13 cellular contexts compared by ENCODE assay signal in the genomic region with DNA sequence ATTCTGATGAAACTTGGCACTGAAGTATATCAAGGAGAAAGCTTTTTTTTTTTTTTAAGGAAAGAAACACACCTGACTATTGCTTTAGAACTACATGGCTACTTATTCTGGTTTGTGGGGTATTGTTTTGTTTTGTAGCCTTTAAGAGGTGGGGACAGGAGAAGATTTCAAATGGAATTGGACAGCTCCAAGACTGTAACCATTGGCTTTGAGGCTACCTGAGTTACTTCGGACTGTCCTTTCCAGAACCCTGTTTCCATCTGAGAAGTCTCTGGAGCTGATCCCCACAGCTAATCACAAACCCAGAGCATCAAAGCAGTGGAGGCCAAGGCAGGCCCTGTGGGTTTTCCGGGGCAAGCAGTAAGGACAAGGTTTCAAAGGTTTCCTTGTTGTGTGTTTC. TPM values are rescaled to one million over a fixed set of nuclear protein-coding genes. Genes with fewer than 3 reads are reported as not detected.
DNase-seq lines count a peak whose midpoint lies in the region; TF ChIP-seq lines count a peak whose summit lies in the region.
"Had no signal": no experiment of that assay in that cellular context is flagged by ENCODE, and none has a peak within 500 bp of the region (broad histone marks: within the 10 kb centered on the region; RNA-seq: fewer than 3 reads in every experiment).

No MANE protein-coding gene starts in this region.

- no peak for TF ChIP-seq POLR2A in prostate gland (IDR thresholded peaks at IDR 0.05)

- H3K27ac ChIP-seq in AG04450 (ENCODE audit: low read depth, low read length), result no peak overlapping the region
- peak overlapping the region; percentile 31 to 93 for H3K27ac ChIP-seq in prostate gland

- POLR2A ChIA-PET in AG04450 (lab: Yijun Ruan, JAX), result interaction anchor here (1.0 to 1.8 kb wide), 2 partner anchors 45 to 109 kb away, joined by 3 to 5 read pairs; no protein-coding TSS in a partner anchor

- H3K4me1 ChIP-seq in prostate gland (replicated peaks), result peaks cover 3% of the 10 kb centered on the region

- 62% methylated on average over 2 of the region's 2 CpGs for WGBS in prostate gland

- intact Hi-C loops in prostate gland (cut with DNase I), result loop anchor here (5.0 kb wide), 1 partner anchor 104 kb away; no protein-coding TSS in a partner anchor

- no peaks in the 10 kb centered on the region for H3K27me3 ChIP-seq in AG04450 (ENCODE audit: control insufficient read depth, insufficient read depth, low read length)
- no peaks in the 10 kb centered on the region for H3K27me3 ChIP-seq in prostate gland (replicated peaks; ENCODE audit: insufficient read depth)

- no peaks in the 10 kb centered on the region for H3K36me3 ChIP-seq in prostate gland

- TF ChIP-seq CTCF in AG04450 (IDR thresholded peaks at IDR 0.05; ENCODE audit: low read depth, low read length) (no peak), choroid plexus epithelial cell (conservative IDR thresholded peaks at IDR 0.05; ENCODE audit: low read depth, low read length) (no peak), prostate gland (IDR thresholded peaks at IDR 0.05) (no peak)

- CTCF ChIA-PET in AG04450 (lab: Charles Lee), result interaction anchor here (0.7 to 2.4 kb wide), 3 partner anchors 166 to 271 kb away, joined by 3 to 12 read pairs (median 3); no protein-coding TSS in a partner anchor

- H3K9me3 ChIP-seq in AG04450 (ENCODE audit: control insufficient read depth, insufficient read depth, low read length) (peaks cover 3% of the 10 kb centered on the region; the same call in 1 of the 2 replicates), prostate gland (no peaks in the 10 kb centered on the region)

- H3K4me3 ChIP-seq in AG04450 (ENCODE audit: low read depth, low read length) (peak overlapping the region; percentile 90), GM08714 (ENCODE audit: low read length) (peak overlapping the region; percentile 3; the same call in 1 of the 2 replicates), choroid plexus epithelial cell (ENCODE audit: low read depth, low read length) (peak overlapping the region; percentile 6), prostate gland (no peak overlapping the region)
- H3K4me3 ChIP-seq: coronary artery had no signal

- DNase-seq in AG04450 (ENCODE audit: low read depth, low spot score) (no peak), choroid plexus epithelial cell (ENCODE audit: low read depth) (no peak), prostate gland (ENCODE audit: low spot score) (no peak), NCI-H2171 (lab: John Stamatoyannopoulos, UW) (no peak)
- DNase-seq in stimulated activated CD4-positive, alpha-beta T cell treated with anti-CD3 and anti-CD28 coated beads, Interleukin-4, amount 100 ng/mL, for 4 hours, result no peak
- no peak for DNase-seq in activated CD8-positive, alpha-beta memory T cell treated with anti-CD3 and anti-CD28 coated beads, Interleukin-2, amount 50 U/mL, for 4 hours
- DNase-seq in stimulated activated CD4-positive, alpha-beta T cell treated with anti-CD3 and anti-CD28 coated beads, Interleukin-1b, Interleukin-23, amount 100 ng/mL, for 48 hours, result no peak
- DNase-seq: naive thymus-derived CD4-positive, alpha-beta T cell; NCI-H1436 treated with DMSO at 0.1 percent for 48 hours; NCI-H510A treated with DMSO at 0.1 percent for 48 hours; T-helper 9 cell had no signal

RNA-seq across cellular contexts. Expression of gene CDC42EP3, which starts 4.7 kb away (rescaled TPM):
- 231 and 245 TPM in 2 replicates for polyA plus RNA-seq in AG04450 (2011; rRNA removed)
- polyA minus RNA-seq in AG04450 (2011; rRNA and poly(A)+ RNA removed), result 236 and 266 TPM in 2 replicates
- 10 to 100 TPM; 38.5 to 75.5 TPM for total RNA-seq in prostate gland

Comparison
In these comparisons a context has a peak if more than half of its experiments do, and no peak if none do; other contexts are left out.
1. H3K4me3 ChIP-seq: peak in AG04450 (single experiment), GM08714 (single experiment) and choroid plexus epithelial cell (single experiment); none in prostate gland (0 of 2).